Comparison of ENCODE assay signal across 33 cellular contexts in genomic region chr1:202979459-202979858, GRCh38. TPM values are rescaled to one million over a fixed set of nuclear protein-coding genes. Genes with fewer than 3 reads are reported as not detected.
"Had no signal": no experiment of that assay in that cellular context is flagged by ENCODE, and none has a peak within 500 bp of the region (broad histone marks: within the 10 kb centered on the region; RNA-seq: fewer than 3 reads in every experiment).

No MANE protein-coding gene starts in this region.

- H3K27ac ChIP-seq: adrenal gland, ascending aorta, body of pancreas, brain microvascular endothelial cell, breast epithelium, cardiac muscle cell had no signal

- H3K4me3 ChIP-seq: adrenal gland, ascending aorta, body of pancreas, breast epithelium, cardiac muscle cell had no signal

- H3K4me1 ChIP-seq: adrenal gland, ascending aorta, body of pancreas, breast epithelium had no signal

- DNase-seq: activated effector memory CD4-positive, alpha-beta T cell treated with anti-CD3 and anti-CD28 coated beads, Interleukin-2, amount 50 U/mL, for 16 hours; activated effector memory CD4-positive, alpha-beta T cell treated with Interleukin-2 at 50 U/mL for 16 hours; activated gamma-delta T cell; activated gamma-delta T cell treated with Interleukin-2 at 50 U/mL for 16 hours; activated naive CD4-positive, alpha-beta T cell treated with anti-CD3 and anti-CD28 coated beads for 36 hours; activated naive CD4-positive, alpha-beta T cell treated with anti-CD3 and anti-CD28 coated beads, Interleukin-2, amount 10 ng/mL, durations not matched to agents 7 days and 5 days; activated naive CD4-positive, alpha-beta T cell treated with anti-CD3 and anti-CD28 coated beads, Interleukin-2, amount 50 U/mL, for 16 hours; activated naive CD4-positive, alpha-beta T cell treated with Interleukin-2 at 50 U/mL for 16 hours; activated naive CD8-positive, alpha-beta T cell treated with anti-CD3 and anti-CD28 coated beads for 36 hours; activated naive CD8-positive, alpha-beta T cell treated with anti-CD3 and anti-CD28 coated beads, Interleukin-2, amount 10 ng/mL, durations not matched to agents 7 days and 5 days; activated naive CD8-positive, alpha-beta T cell treated with anti-CD3 and anti-CD28 coated beads, Interleukin-2, amount 50 U/mL, for 24 hours; activated T-cell treated with anti-CD3 and anti-CD28 coated beads, Interleukin-2, amount 50 U/mL, for 24 hours; activated T-cell treated with anti-CD3 and anti-CD28 coated beads, Interleukin-2, amount 50 U/mL, for 4 hours; activated T-cell treated with anti-CD3 and anti-CD28 coated beads, Interleukin-2, amount 50 U/mL, for 48 hours; activated T-cell treated with anti-CD3 and anti-CD28 coated beads, Interleukin-2, amount 50 U/mL, for 72 hours; adrenal gland; amniotic stem cell; amygdala; anterior cingulate cortex; aorta; body of pancreas; brain microvascular endothelial cell; caudate nucleus; central memory CD4-positive, alpha-beta T cell; cerebellar nuclear complex had no signal

- H3K27me3 ChIP-seq: ascending aorta, breast epithelium had no signal

- H3K36me3 ChIP-seq: adrenal gland, ascending aorta, brain microvascular endothelial cell, breast epithelium, cardiac muscle cell had no signal

- ATAC-seq: activated naive CD4-positive, alpha-beta T cell treated with anti-CD3 and anti-CD28 coated beads, Interleukin-2, amount 50 U/mL, for 72 hours; activated naive CD8-positive, alpha-beta T cell treated with anti-CD3 and anti-CD28 coated beads, Interleukin-2, amount 50 U/mL, for 24 hours; activated T-cell treated with anti-CD3 and anti-CD28 coated beads, Interleukin-2, amount 50 U/mL, for 4 hours; activated T-cell treated with anti-CD3 and anti-CD28 coated beads, Interleukin-2, amount 50 U/mL, for 72 hours; activated T-helper 17 cell treated with anti-CD3 and anti-CD28 coated beads, Interleukin-2, amount 50 U/mL, for 72 hours; body of pancreas had no signal

- FAIRE-seq: astrocyte, bronchial epithelial cell, colon had no signal

- H3K9me3 ChIP-seq: adrenal gland, ascending aorta, body of pancreas, breast epithelium had no signal

RNA-seq across cellular contexts. Expression of gene PPFIA4, which starts 46.8 kb away (rescaled TPM):
- total RNA-seq: body of pancreas had no signal
